In the genomic region with DNA sequence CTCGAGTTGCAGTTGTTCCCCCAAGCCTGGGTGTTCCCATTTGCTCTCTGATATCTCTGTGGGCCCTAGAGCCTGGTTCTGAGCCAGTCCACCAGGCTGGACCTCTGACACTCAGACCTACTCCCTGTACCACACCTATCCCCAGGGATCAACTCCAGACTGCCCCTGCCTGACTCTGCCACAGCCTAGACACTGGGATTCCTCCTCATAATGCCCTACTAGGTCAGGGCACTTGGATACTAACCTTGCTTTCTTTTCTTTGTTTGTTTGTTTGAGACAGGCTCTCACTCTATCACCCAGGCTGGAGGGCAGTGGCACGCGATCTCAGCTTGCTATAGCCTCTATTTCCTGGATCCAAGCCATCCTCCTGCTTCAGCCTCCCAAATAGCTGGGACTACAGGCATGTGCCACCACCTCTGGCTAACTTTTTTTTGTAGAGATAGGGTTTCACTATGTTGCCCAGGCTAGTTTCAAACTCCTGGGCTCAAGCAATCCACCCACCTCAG, we compare ENCODE assay signal across 19 cellular contexts. TPM values are rescaled to one million over a fixed set of nuclear protein-coding genes. Genes with fewer than 3 reads are reported as not detected.
DNase-seq lines count a peak whose midpoint lies in the region; ATAC-seq and TF ChIP-seq lines count a peak whose summit lies in the region.
"Had no signal": no experiment of that assay in that cellular context is flagged by ENCODE, and none has a peak within 500 bp of the region (broad histone marks: within the 10 kb centered on the region; RNA-seq: fewer than 3 reads in every experiment).

No MANE protein-coding gene starts in this region.

- H3K9me2 ChIP-seq in MM.1S (replicated peaks; ENCODE audit: insufficient read depth, low read length): no peaks in the 10 kb centered on the region

- no peaks in the 10 kb centered on the region for H3K36me3 Mint-ChIP-seq in CD8-positive, alpha-beta T cell
- no peaks in the 10 kb centered on the region for H3K36me3 Mint-ChIP-seq in glutamatergic neuron (ENCODE audit: unreplicated experiment)

- H2BK120ac ChIP-seq in trophoblast cell (ENCODE audit: insufficient read depth, low read length, poor library complexity): peak overlapping the region; percentile 8

- POLR2A ChIA-PET in CD8-positive, alpha-beta T cell (lab: Charles Lee): interaction anchor here (0.7 to 3.3 kb wide), 2 partner anchors 24 to 27 kb away, joined by 3 to 13 read pairs; no protein-coding TSS in a partner anchor

- H3K23ac ChIP-seq in trophoblast cell (ENCODE audit: low read length): no peak overlapping the region

- H4K12ac ChIP-seq in trophoblast cell (ENCODE audit: low read depth, low read length): no peak overlapping the region

- H2AK5ac ChIP-seq in trophoblast cell (ENCODE audit: low read length): peak overlapping the region; percentile 27

- no peak overlapping the region for H3K27ac ChIP-seq in CD8-positive, alpha-beta T cell (ENCODE audit: low read depth, low read length)
- peak overlapping the region; percentile 99 for H3K27ac ChIP-seq in MM.1S (ENCODE audit: low read length)
- no peak overlapping the region for H3K27ac ChIP-seq in trophoblast cell (ENCODE audit: low read depth, low read length)
- H3K27ac ChIP-seq: PC-9 had no signal

- H3K9ac ChIP-seq in MM.1S (ENCODE audit: low read length) (peak overlapping the region; percentile 29; the same call in 1 of the 2 replicates), trophoblast cell (ENCODE audit: low read length) (no peak overlapping the region)

- peak overlapping the region; percentile 26 for H3K14ac ChIP-seq in trophoblast cell (ENCODE audit: low read length)

- H3K79me1 ChIP-seq in trophoblast cell (ENCODE audit: low read length): peaks cover 12% of the 10 kb centered on the region

- H3K4ac ChIP-seq in trophoblast cell (ENCODE audit: low read depth, low read length): no peak overlapping the region

- no peak overlapping the region for H4K8ac ChIP-seq in trophoblast cell (ENCODE audit: low read depth, low read length)

- H3K79me2 ChIP-seq in MM.1S (ENCODE audit: low read length) (no peaks in the 10 kb centered on the region), trophoblast cell (ENCODE audit: control insufficient read depth, insufficient read depth, low read length, poor library complexity) (no peaks in the 10 kb centered on the region)

- peaks cover 36% of the 10 kb centered on the region for H3K4me1 ChIP-seq in CD8-positive, alpha-beta T cell (ENCODE audit: insufficient read depth, low read length)
- H3K4me1 ChIP-seq in MM.1S (ENCODE audit: low read length): peaks cover 63% of the 10 kb centered on the region
- peaks cover 18 to 19% of the 10 kb centered on the region in 2 experiments for H3K4me1 ChIP-seq in trophoblast cell (ENCODE audit: control insufficient read depth in 1 of 2, insufficient read depth in 2 of 2, low read length in 2 of 2)

- peak overlapping the region; percentile 72 for H4K91ac ChIP-seq in trophoblast cell (ENCODE audit: low read depth, low read length)

- H3K9me3 ChIP-seq in CD8-positive, alpha-beta T cell (ENCODE audit: low read length): no peaks in the 10 kb centered on the region
- no peaks in the 10 kb centered on the region for H3K9me3 ChIP-seq in MM.1S (replicated peaks; ENCODE audit: insufficient read depth, low read length)
- no peaks in the 10 kb centered on the region for H3K9me3 ChIP-seq in trophoblast cell (ENCODE audit: insufficient read depth, low read depth, low read length)
- H3K9me3 ChIP-seq: ovary had no signal

- H4K20me1 ChIP-seq in MM.1S (ENCODE audit: insufficient read depth, low read length): no peaks in the 10 kb centered on the region

- peak overlapping the region; percentile 16 for H3K18ac ChIP-seq in trophoblast cell (ENCODE audit: low read length)

- no CpG with 5 or more reads among the region's 3 CpGs for WGBS in trophoblast cell (ENCODE audit: extremely low coverage, insufficient coverage, insufficient read length)

- no peaks in the 10 kb centered on the region for H3K27me3 ChIP-seq in CD8-positive, alpha-beta T cell (ENCODE audit: insufficient read depth, low read length)
- H3K27me3 ChIP-seq in MM.1S (replicated peaks; ENCODE audit: insufficient read depth, low read length) (no peaks in the 10 kb centered on the region), trophoblast cell (ENCODE audit: insufficient read depth, low read length) (no peaks in the 10 kb centered on the region)
- H3K27me3 ChIP-seq: ovary had no signal

- TF ChIP-seq CTCF in CD8-positive, alpha-beta T cell (IDR thresholded peaks at IDR 0.05): no peak
- TF ChIP-seq CTCF in MM.1S (IDR thresholded peaks at IDR 0.05; ENCODE audit: low read length) (no peak), glutamatergic neuron (IDR thresholded peaks at IDR 0.05; ENCODE audit: partially characterized antibody, unreplicated experiment) (no peak)

- H3K4me1 Mint-ChIP-seq in CD8-positive, alpha-beta T cell (ENCODE audit: low read depth): peaks cover 67% of the 10 kb centered on the region
- H3K4me1 Mint-ChIP-seq in glutamatergic neuron (ENCODE audit: low read depth, unreplicated experiment): peaks cover 74% of the 10 kb centered on the region

- H2BK12ac ChIP-seq in trophoblast cell (ENCODE audit: low read length): peak overlapping the region; percentile 53

- peak overlapping the region; percentile 41 for H3K27ac Mint-ChIP-seq in CD8-positive, alpha-beta T cell
- peak overlapping the region; percentile 59 for H3K27ac Mint-ChIP-seq in glutamatergic neuron (ENCODE audit: unreplicated experiment)
- H3K27ac Mint-ChIP-seq: activated CD4-positive, alpha-beta memory T cell treated with anti-CD3 and anti-CD28 coated beads, Interleukin-2, amount 10 ng/mL, durations not matched to agents 7 days and 5 days had no signal

- CTCF ChIA-PET in CD8-positive, alpha-beta T cell (lab: Charles Lee): no interaction called here

- H3K4me2 ChIP-seq in MM.1S (ENCODE audit: low read depth, low read length) (peak overlapping the region; percentile 81; the same call in 1 of the 2 replicates), trophoblast cell (ENCODE audit: low read length) (no peak overlapping the region)
- H3K4me2 ChIP-seq: PC-9 had no signal

- H3K27me3 Mint-ChIP-seq in CD8-positive, alpha-beta T cell (ENCODE audit: low read depth): no peaks in the 10 kb centered on the region
- H3K27me3 Mint-ChIP-seq in glutamatergic neuron (ENCODE audit: unreplicated experiment): no peaks in the 10 kb centered on the region
- H3K27me3 Mint-ChIP-seq: activated CD4-positive, alpha-beta memory T cell treated with anti-CD3 and anti-CD28 coated beads, Interleukin-2, amount 10 ng/mL, durations not matched to agents 7 days and 5 days had no signal

- no peak overlapping the region for H3K4me3 Mint-ChIP-seq in CD8-positive, alpha-beta T cell
- no peak overlapping the region for H3K4me3 Mint-ChIP-seq in glutamatergic neuron (ENCODE audit: unreplicated experiment)
- H3K4me3 Mint-ChIP-seq: activated CD4-positive, alpha-beta memory T cell treated with anti-CD3 and anti-CD28 coated beads, Interleukin-2, amount 10 ng/mL, durations not matched to agents 7 days and 5 days had no signal

- no peak for ATAC-seq in CD8-positive, alpha-beta T cell

- no peaks in the 10 kb centered on the region for H3K36me3 ChIP-seq in CD8-positive, alpha-beta T cell (ENCODE audit: insufficient read depth, low read length)
- no peaks in the 10 kb centered on the region for H3K36me3 ChIP-seq in MM.1S (replicated peaks; ENCODE audit: insufficient read depth, low read length)
- no peaks in the 10 kb centered on the region for H3K36me3 ChIP-seq in trophoblast cell (ENCODE audit: control insufficient read depth in 1 of 2, insufficient read depth in 2 of 2, low read length in 2 of 2)
- H3K36me3 ChIP-seq: ovary had no signal

- H3K4me3 ChIP-seq in CD8-positive, alpha-beta T cell (ENCODE audit: low read depth, low read length): no peak overlapping the region
- H3K4me3 ChIP-seq in MM.1S (ENCODE audit: low read length) (no peak overlapping the region), trophoblast cell (ENCODE audit: low read depth, low read length) (no peak overlapping the region)
- H3K4me3 ChIP-seq: ovary, PC-9, skin epidermis had no signal

- DNase-seq in CD8-positive, alpha-beta T cell: no peak
- DNase-seq in MM.1S (no peak), glutamatergic neuron (no peak), trophoblast cell (no peak), NCI-H187 treated with DMSO at 0.1 percent for 48 hours (lab: John Stamatoyannopoulos, UW) (no peak), NCI-H1930 (lab: John Stamatoyannopoulos, UW) (no peak), NCI-H2227 treated with DMSO at 0.1 percent for 48 hours (lab: John Stamatoyannopoulos, UW) (no peak)
- DNase-seq: activated CD4-positive, alpha-beta memory T cell treated with anti-CD3 and anti-CD28 coated beads, Interleukin-2, amount 10 ng/mL, durations not matched to agents 7 days and 5 days; activated effector memory CD4-positive, alpha-beta T cell treated with Interleukin-2 at 50 U/mL for 16 hours; cortex of kidney; erythroblast; head of caudate nucleus; Kasumi-1; NCI-H1417 treated with DMSO at 0.1 percent for 48 hours; NCI-H524 treated with DMSO at 0.1 percent for 48 hours; SW 1271 had no signal

- H3F3A ChIP-seq in MM.1S (ENCODE audit: insufficient read depth, low read length): peaks cover 25% of the 10 kb centered on the region

- intact Hi-C loops in CD8-positive, alpha-beta T cell (cut with DNase I, micrococcal nuclease): no loop called here

- H2AFZ ChIP-seq in MM.1S (ENCODE audit: low read length): peak overlapping the region; percentile 13; the same call in 1 of the 2 replicates
- H2AFZ ChIP-seq in trophoblast cell (ENCODE audit: insufficient read depth, low read length, poor library complexity): peak overlapping the region; percentile 20
- H2AFZ ChIP-seq: PC-9 had no signal

- no peak overlapping the region for H2BK5ac ChIP-seq in trophoblast cell (ENCODE audit: low read depth, low read length, poor library complexity)

- no peaks in the 10 kb centered on the region for H3K9me3 Mint-ChIP-seq in CD8-positive, alpha-beta T cell
- peaks cover 7% of the 10 kb centered on the region for H3K9me3 Mint-ChIP-seq in glutamatergic neuron (ENCODE audit: unreplicated experiment)
- H3K9me3 Mint-ChIP-seq: activated CD4-positive, alpha-beta memory T cell treated with anti-CD3 and anti-CD28 coated beads, Interleukin-2, amount 10 ng/mL, durations not matched to agents 7 days and 5 days had no signal

RNA-seq across cellular contexts. Expression of gene PDCD4, which starts 30.8 kb away (rescaled TPM):
- 100 to 1,000 TPM; 672 to 688 TPM for total RNA-seq in CD8-positive, alpha-beta T cell
- total RNA-seq in glutamatergic neuron (ENCODE audit: unreplicated experiment): 149 TPM
- polyA plus RNA-seq in trophoblast cell (2013): 57.0 and 61.1 TPM in 2 replicates
